In the genomic region with DNA sequence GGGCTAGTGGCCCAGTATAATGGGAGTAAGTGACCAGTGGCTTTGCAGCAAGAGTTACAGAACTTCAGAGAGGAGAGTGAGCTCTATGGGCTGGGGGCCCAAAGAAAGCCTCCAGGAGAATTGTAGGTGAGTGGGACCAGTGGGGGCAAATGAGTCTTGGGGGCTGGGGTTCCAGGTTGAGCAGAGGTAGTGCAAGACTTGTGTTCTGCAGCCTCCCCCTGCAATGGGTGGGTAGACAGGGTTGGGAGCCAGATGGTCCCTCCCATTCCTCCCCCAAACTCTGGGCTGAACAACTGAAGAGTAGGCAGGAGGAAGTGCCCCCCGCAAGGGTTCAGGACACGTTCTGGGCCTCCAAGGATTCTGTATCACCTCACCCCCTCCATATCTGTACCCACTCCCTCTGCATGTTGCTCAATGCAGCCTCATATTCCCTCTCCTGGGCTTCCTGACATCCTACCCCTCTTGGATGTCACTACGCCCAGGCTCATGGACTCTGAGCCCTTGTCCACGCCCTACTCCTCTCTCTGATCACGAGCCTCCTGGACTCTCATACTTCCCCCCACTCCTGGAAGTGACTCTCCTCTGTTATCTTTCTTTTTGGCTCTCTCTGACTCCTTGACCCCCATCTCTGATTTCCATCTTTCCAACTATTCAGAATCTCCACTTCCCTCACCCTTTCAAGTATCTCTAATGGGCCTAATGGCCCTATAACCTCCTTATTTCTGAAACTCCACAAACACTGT, we compare ENCODE assay signal across 1 cellular context.
A peak's percentile ranks its signal among the peaks of the same experiment; 100 is the strongest.
TF ChIP-seq lines count a peak whose summit lies in the region.

No MANE protein-coding gene starts in this region.

TF ChIP-seq in HepG2, 621 proteins besides CTCF, POLR2A, EP300 and RAD21 (continued from another document and continues in another):
- TF ChIP-seq ZNF10 (CRISPR knock-in tag; IDR thresholded peaks at IDR 0.05; ENCODE audit: borderline replicate concordance, low read depth) = no peak
- no peak for TF ChIP-seq TBX3 (IDR thresholded peaks at IDR 0.05; ENCODE audit: borderline replicate concordance)
- TF ChIP-seq, protein P1, sequence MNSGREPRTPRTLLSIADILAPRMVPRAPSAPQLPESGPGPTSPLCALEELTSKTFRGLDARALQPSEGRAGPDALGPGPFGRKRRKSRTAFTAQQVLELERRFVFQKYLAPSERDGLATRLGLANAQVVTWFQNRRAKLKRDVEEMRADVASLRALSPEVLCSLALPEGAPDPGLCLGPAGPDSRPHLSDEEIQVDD (CRISPR knock-in tag; IDR thresholded peaks at IDR 0.05; ENCODE audit: borderline replicate concordance) = no peak
- TF ChIP-seq MYNN (CRISPR knock-in tag; IDR thresholded peaks at IDR 0.05; ENCODE audit: low read depth) = no peak
- TF ChIP-seq ZNF614 (CRISPR knock-in tag; IDR thresholded peaks at IDR 0.05; ENCODE audit: borderline replicate concordance) = no peak
- TF ChIP-seq, protein P2, sequence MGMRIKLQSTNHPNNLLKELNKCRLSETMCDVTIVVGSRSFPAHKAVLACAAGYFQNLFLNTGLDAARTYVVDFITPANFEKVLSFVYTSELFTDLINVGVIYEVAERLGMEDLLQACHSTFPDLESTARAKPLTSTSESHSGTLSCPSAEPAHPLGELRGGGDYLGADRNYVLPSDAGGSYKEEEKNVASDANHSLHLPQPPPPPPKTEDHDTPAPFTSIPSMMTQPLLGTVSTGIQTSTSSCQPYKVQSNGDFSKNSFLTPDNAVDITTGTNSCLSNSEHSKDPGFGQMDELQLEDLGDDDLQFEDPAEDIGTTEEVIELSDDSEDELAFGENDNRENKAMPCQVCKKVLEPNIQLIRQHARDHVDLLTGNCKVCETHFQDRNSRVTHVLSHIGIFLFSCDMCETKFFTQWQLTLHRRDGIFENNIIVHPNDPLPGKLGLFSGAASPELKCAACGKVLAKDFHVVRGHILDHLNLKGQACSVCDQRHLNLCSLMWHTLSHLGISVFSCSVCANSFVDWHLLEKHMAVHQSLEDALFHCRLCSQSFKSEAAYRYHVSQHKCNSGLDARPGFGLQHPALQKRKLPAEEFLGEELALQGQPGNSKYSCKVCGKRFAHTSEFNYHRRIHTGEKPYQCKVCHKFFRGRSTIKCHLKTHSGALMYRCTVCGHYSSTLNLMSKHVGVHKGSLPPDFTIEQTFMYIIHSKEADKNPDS (CRISPR knock-in tag; IDR thresholded peaks at IDR 0.05) = no peak
- no peak for TF ChIP-seq HOXA9 (CRISPR knock-in tag; IDR thresholded peaks at IDR 0.05; ENCODE audit: borderline replicate concordance)
- TF ChIP-seq, protein P3, sequence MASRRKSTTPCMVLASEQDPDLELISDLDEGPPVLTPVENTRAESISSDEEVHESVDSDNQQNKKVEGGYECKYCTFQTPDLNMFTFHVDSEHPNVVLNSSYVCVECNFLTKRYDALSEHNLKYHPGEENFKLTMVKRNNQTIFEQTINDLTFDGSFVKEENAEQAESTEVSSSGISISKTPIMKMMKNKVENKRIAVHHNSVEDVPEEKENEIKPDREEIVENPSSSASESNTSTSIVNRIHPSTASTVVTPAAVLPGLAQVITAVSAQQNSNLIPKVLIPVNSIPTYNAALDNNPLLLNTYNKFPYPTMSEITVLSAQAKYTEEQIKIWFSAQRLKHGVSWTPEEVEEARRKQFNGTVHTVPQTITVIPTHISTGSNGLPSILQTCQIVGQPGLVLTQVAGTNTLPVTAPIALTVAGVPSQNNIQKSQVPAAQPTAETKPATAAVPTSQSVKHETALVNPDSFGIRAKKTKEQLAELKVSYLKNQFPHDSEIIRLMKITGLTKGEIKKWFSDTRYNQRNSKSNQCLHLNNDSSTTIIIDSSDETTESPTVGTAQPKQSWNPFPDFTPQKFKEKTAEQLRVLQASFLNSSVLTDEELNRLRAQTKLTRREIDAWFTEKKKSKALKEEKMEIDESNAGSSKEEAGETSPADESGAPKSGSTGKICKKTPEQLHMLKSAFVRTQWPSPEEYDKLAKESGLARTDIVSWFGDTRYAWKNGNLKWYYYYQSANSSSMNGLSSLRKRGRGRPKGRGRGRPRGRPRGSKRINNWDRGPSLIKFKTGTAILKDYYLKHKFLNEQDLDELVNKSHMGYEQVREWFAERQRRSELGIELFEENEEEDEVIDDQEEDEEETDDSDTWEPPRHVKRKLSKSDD (CRISPR knock-in tag; IDR thresholded peaks at IDR 0.05; ENCODE audit: low read depth) = 0 out of 2 replicates have a peak, but pooled peaks have one; percentile 12
- no peak for TF ChIP-seq NAIF1 (CRISPR knock-in tag; IDR thresholded peaks at IDR 0.05; ENCODE audit: borderline replicate concordance)
- TF ChIP-seq NFYC (CRISPR knock-in tag; IDR thresholded peaks at IDR 0.05) = no peak
- TF ChIP-seq, protein P4, sequence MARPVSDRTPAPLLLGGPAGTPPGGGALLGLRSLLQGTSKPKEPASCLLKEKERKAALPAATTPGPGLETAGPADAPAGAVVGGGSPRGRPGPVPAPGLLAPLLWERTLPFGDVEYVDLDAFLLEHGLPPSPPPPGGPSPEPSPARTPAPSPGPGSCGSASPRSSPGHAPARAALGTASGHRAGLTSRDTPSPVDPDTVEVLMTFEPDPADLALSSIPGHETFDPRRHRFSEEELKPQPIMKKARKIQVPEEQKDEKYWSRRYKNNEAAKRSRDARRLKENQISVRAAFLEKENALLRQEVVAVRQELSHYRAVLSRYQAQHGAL (CRISPR knock-in tag; IDR thresholded peaks at IDR 0.05; ENCODE audit: not compliant biosample characterization) = no peak
- no peak for TF ChIP-seq ZNF703 (CRISPR knock-in tag; IDR thresholded peaks at IDR 0.05; ENCODE audit: borderline replicate concordance)
- no peak for TF ChIP-seq ZNF678 (CRISPR knock-in tag; IDR thresholded peaks at IDR 0.05)
- TF ChIP-seq, protein P5, sequence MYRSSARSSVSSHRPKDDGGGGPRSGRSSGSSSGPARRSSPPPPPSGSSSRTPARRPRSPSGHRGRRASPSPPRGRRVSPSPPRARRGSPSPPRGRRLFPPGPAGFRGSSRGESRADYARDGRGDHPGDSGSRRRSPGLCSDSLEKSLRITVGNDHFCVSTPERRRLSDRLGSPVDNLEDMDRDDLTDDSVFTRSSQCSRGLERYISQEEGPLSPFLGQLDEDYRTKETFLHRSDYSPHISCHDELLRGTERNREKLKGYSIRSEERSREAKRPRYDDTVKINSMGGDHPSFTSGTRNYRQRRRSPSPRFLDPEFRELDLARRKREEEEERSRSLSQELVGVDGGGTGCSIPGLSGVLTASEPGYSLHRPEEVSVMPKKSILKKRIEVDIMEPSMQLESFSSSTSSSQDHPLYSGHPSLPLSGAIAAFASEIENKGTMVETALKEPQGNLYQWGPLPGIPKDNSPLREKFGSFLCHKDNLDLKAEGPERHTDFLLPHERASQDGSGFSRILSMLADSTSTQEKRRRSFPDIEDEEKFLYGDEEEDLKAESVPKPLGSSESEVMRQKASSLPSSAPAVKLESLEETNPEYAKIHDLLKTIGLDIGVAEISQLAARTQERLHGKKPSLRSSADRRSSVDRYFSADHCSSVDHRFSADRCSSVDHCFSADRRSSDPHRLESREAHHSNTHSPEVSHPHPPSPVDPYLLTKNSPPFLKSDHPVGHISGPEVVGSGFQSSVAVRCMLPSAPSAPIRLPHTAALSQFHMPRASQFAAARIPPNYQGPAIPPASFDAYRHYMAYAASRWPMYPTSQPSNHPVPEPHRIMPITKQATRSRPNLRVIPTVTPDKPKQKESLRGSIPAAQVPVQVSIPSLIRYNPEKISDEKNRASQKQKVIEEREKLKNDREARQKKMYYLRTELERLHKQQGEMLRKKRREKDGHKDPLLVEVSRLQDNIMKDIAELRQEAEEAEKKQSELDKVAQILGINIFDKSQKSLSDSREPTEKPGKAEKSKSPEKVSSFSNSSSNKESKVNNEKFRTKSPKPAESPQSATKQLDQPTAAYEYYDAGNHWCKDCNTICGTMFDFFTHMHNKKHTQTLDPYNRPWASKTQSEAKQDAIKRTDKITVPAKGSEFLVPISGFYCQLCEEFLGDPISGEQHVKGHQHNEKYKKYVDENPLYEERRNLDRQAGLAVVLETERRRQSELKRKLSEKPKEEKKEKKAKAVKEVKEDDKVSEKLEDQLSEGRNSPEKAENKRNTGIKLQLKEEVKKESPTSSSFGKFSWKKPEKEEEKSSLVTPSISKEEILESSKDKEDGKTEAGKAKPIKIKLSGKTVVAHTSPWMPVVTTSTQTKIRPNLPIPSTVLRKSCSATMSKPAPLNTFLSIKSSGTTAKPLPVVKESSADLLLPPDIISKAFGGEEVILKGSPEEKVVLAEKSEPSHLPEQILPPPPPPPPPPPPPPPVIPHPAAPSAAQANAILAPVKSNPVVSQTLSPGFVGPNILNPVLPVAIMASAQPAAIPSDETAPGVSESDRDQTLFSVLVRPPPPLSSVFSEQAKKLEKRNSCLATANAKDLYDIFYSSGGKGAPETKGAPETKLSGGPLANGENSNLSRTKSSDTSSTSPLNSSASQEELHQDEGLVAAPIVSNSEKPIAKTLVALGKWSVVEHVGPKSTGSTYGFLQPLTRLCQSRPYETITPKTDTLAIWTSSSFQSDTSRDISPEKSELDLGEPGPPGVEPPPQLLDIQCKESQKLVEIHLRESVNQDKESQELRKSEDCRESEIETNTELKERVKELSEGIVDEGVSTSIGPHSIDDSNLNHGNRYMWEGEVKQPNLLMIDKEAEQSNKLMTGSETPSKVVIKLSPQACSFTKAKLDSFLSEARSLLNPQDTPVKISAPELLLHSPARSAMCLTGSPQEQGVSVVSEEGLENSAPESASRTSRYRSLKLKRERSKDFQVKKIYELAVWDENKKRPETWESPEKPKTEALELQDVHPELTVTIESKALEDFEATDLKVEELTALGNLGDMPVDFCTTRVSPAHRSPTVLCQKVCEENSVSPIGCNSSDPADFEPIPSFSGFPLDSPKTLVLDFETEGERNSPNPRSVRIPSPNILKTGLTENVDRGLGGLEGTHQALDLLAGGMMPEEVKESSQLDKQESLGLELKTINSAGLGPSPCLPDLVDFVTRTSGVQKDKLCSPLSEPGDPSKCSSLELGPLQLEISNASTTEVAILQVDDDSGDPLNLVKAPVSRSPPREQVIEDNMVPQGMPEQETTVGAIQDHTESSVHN (CRISPR knock-in tag; IDR thresholded peaks at IDR 0.05) = no peak
- peak; percentile 52; the same call in 1 of the 2 replicates for TF ChIP-seq ZNF431 (CRISPR knock-in tag; IDR thresholded peaks at IDR 0.05; ENCODE audit: borderline replicate concordance, low read depth)
- TF ChIP-seq GLI4 (CRISPR knock-in tag; IDR thresholded peaks at IDR 0.05; ENCODE audit: borderline replicate concordance) = no peak
- peak; percentile 47; the same call in 1 of the 2 replicates for TF ChIP-seq BHLHE40 (IDR thresholded peaks at IDR 0.05; ENCODE audit: low read length)
- TF ChIP-seq ZNF780A (CRISPR knock-in tag; IDR thresholded peaks at IDR 0.05) = no peak
- TF ChIP-seq SP140L (CRISPR knock-in tag; IDR thresholded peaks at IDR 0.05; ENCODE audit: borderline replicate concordance) = no peak
- TF ChIP-seq ZBTB8A (CRISPR knock-in tag; IDR thresholded peaks at IDR 0.05; ENCODE audit: borderline replicate concordance, low read depth) = no peak
- TF ChIP-seq ZNF292 (CRISPR knock-in tag; IDR thresholded peaks at IDR 0.05; ENCODE audit: borderline replicate concordance, low read depth) = no peak
- TF ChIP-seq, protein P6, sequence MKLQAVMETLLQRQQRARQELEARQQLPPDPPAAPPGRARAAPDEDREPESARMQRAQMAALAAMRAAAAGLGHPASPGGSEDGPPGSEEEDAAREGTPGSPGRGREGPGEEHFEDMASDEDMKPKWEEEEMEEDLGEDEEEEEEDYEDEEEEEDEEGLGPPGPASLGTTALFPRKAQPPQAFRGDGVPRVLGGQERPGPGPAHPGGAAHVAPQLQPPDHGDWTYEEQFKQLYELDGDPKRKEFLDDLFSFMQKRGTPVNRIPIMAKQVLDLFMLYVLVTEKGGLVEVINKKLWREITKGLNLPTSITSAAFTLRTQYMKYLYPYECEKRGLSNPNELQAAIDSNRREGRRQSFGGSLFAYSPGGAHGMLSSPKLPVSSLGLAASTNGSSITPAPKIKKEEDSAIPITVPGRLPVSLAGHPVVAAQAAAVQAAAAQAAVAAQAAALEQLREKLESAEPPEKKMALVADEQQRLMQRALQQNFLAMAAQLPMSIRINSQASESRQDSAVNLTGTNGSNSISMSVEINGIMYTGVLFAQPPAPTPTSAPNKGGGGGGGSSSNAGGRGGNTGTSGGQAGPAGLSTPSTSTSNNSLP (IDR thresholded peaks at IDR 0.05; ENCODE audit: low read depth, low read length) = no peak; the same call in 1 of the 2 replicates
- no peak for TF ChIP-seq ZNF577 (CRISPR knock-in tag; IDR thresholded peaks at IDR 0.05; ENCODE audit: borderline replicate concordance, low read depth)
- no peak for TF ChIP-seq ZBTB20 (CRISPR knock-in tag; IDR thresholded peaks at IDR 0.05; ENCODE audit: borderline replicate concordance, low read depth)
- TF ChIP-seq, protein P7, sequence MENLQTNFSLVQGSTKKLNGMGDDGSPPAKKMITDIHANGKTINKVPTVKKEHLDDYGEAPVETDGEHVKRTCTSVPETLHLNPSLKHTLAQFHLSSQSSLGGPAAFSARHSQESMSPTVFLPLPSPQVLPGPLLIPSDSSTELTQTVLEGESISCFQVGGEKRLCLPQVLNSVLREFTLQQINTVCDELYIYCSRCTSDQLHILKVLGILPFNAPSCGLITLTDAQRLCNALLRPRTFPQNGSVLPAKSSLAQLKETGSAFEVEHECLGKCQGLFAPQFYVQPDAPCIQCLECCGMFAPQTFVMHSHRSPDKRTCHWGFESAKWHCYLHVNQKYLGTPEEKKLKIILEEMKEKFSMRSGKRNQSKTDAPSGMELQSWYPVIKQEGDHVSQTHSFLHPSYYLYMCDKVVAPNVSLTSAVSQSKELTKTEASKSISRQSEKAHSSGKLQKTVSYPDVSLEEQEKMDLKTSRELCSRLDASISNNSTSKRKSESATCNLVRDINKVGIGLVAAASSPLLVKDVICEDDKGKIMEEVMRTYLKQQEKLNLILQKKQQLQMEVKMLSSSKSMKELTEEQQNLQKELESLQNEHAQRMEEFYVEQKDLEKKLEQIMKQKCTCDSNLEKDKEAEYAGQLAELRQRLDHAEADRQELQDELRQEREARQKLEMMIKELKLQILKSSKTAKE (CRISPR knock-in tag; IDR thresholded peaks at IDR 0.05; ENCODE audit: borderline replicate concordance) = no peak
- TF ChIP-seq HOXD1 (CRISPR knock-in tag; IDR thresholded peaks at IDR 0.05) = no peak
- TF ChIP-seq SNRNP70 (IDR thresholded peaks at IDR 0.05; ENCODE audit: low read depth, low read length) = no peak
- 0 out of 2 replicates have a peak, but pooled peaks have one; percentile 70 for TF ChIP-seq KDM2A (CRISPR knock-in tag; IDR thresholded peaks at IDR 0.05; ENCODE audit: borderline replicate concordance, low read depth)
- TF ChIP-seq ZNF616 (CRISPR knock-in tag; IDR thresholded peaks at IDR 0.05; ENCODE audit: low read depth) = no peak
- TF ChIP-seq NFATC3 (CRISPR knock-in tag; IDR thresholded peaks at IDR 0.05) = no peak
- TF ChIP-seq GATAD2A (CRISPR knock-in tag; IDR thresholded peaks at IDR 0.05) = peak; percentile 93
- TF ChIP-seq, protein P8, sequence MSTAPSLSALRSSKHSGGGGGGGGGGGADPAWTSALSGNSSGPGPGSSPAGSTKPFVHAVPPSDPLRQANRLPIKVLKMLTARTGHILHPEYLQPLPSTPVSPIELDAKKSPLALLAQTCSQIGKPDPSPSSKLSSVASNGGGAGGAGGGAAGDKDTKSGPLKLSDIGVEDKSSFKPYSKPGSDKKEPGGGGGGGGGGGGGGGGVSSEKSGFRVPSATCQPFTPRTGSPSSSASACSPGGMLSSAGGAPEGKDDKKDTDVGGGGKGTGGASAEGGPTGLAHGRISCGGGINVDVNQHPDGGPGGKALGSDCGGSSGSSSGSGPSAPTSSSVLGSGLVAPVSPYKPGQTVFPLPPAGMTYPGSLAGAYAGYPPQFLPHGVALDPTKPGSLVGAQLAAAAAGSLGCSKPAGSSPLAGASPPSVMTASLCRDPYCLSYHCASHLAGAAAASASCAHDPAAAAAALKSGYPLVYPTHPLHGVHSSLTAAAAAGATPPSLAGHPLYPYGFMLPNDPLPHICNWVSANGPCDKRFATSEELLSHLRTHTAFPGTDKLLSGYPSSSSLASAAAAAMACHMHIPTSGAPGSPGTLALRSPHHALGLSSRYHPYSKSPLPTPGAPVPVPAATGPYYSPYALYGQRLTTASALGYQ (CRISPR knock-in tag; IDR thresholded peaks at IDR 0.05) = no peak
- no peak for TF ChIP-seq HCFC1 (IDR thresholded peaks at IDR 0.05; ENCODE audit: low read depth, low read length)
